ENCODE assay signal across 1 cellular context in genomic region chr10:15808204-15808797, GRCh38.
TF ChIP-seq lines count a peak whose summit lies in the region.

No MANE protein-coding gene starts in this region.

TF ChIP-seq in HEK293, 187 proteins besides CTCF, POLR2A, EP300 and RAD21 (continued from another document and continues in another):
- TF ChIP-seq ZBTB10 (tag by site-specific recombination; IDR thresholded peaks at IDR 0.05) (no peak), SCRT1 (tag by site-specific recombination; IDR thresholded peaks at IDR 0.05; ENCODE audit: borderline replicate concordance) (peak; percentile 21; the same call in 1 of the 2 replicates), MYNN (tag by site-specific recombination; IDR thresholded peaks at IDR 0.05; ENCODE audit: borderline replicate concordance) (no peak), OVOL3 (tag by site-specific recombination; IDR thresholded peaks at IDR 0.05) (peak; percentile 92), BCL11A (tag by site-specific recombination; IDR thresholded peaks at IDR 0.05; ENCODE audit: low read depth) (peak; percentile 77), ZNF785 (tag by site-specific recombination; IDR thresholded peaks at IDR 0.05) (no peak), ZNF335 (tag by site-specific recombination; conservative IDR thresholded peaks at IDR 0.05) (0 out of 2 replicates have a peak, but pooled peaks have one; percentile 19), ZNF132 (tag by site-specific recombination; IDR thresholded peaks at IDR 0.05; ENCODE audit: borderline replicate concordance) (no peak), OSR2 (tag by site-specific recombination; IDR thresholded peaks at IDR 0.05) (peak; percentile 92), ZNF175 (tag by site-specific recombination; IDR thresholded peaks at IDR 0.05) (no peak), ZNF664 (tag by site-specific recombination; IDR thresholded peaks at IDR 0.05) (no peak), ZEB2 (tag by site-specific recombination; IDR thresholded peaks at IDR 0.05) (0 out of 2 replicates have a peak, but pooled peaks have one; percentile 34), ZNF660 (tag by site-specific recombination; IDR thresholded peaks at IDR 0.05) (no peak), ZSCAN5A (tag by site-specific recombination; IDR thresholded peaks at IDR 0.05) (no peak), ZNF561 (tag by site-specific recombination; IDR thresholded peaks at IDR 0.05; ENCODE audit: borderline replicate concordance) (peak; percentile 56; the same call in 1 of the 2 replicates), HIC1 (tag by site-specific recombination; IDR thresholded peaks at IDR 0.05) (no peak), ZNF76 (tag by site-specific recombination; IDR thresholded peaks at IDR 0.05; ENCODE audit: borderline replicate concordance, low read depth) (no peak), ZNF624 (tag by site-specific recombination; IDR thresholded peaks at IDR 0.05) (no peak), SCRT2 (tag by site-specific recombination; IDR thresholded peaks at IDR 0.05) (0 out of 2 replicates have a peak, but pooled peaks have one; percentile 19), IKZF3 (tag by site-specific recombination; IDR thresholded peaks at IDR 0.05) (peak; percentile 76), KLF8 (tag by site-specific recombination; IDR thresholded peaks at IDR 0.05) (peak; percentile 39), HOXA7 (CRISPR knock-in tag; IDR thresholded peaks at IDR 0.05; ENCODE audit: borderline replicate concordance) (no peak), ZNF148 (tag by site-specific recombination; IDR thresholded peaks at IDR 0.05; ENCODE audit: borderline replicate concordance) (no peak), ZFP37 (tag by site-specific recombination; IDR thresholded peaks at IDR 0.05) (no peak), SP7 (tag by site-specific recombination; IDR thresholded peaks at IDR 0.05) (peak; percentile 78), ZNF571 (tag by site-specific recombination; IDR thresholded peaks at IDR 0.05) (no peak), ZNF10 (tag by site-specific recombination; IDR thresholded peaks at IDR 0.05) (no peak), PBX3 (CRISPR knock-in tag; IDR thresholded peaks at IDR 0.05) (no peak), ZNF157 (tag by site-specific recombination; IDR thresholded peaks at IDR 0.05) (no peak), PATZ1 (tag by site-specific recombination; IDR thresholded peaks at IDR 0.05) (0 out of 2 replicates have a peak, but pooled peaks have one; percentile 8), BCL11B (tag by site-specific recombination; IDR thresholded peaks at IDR 0.05; ENCODE audit: low read depth) (no peak; the same call in 1 of the 2 replicates), ZBTB21 (tag by site-specific recombination; IDR thresholded peaks at IDR 0.05) (no peak), ZNF600 (tag by site-specific recombination; IDR thresholded peaks at IDR 0.05) (0 out of 2 replicates have a peak, but pooled peaks have one; percentile 9), ZNF830 (tag by site-specific recombination; IDR thresholded peaks at IDR 0.05; ENCODE audit: low read depth) (no peak), TCF7L2 (IDR thresholded peaks at IDR 0.05; ENCODE audit: borderline replicate concordance, low read depth, low read length) (peak; percentile 66; the same call in 1 of the 2 replicates), ZNF580 (tag by site-specific recombination; IDR thresholded peaks at IDR 0.05) (peak; percentile 57; the same call in 1 of the 2 replicates), KLF1 (tag by site-specific recombination; IDR thresholded peaks at IDR 0.05) (no peak), SP2 (tag by site-specific recombination; IDR thresholded peaks at IDR 0.05) (no peak), ZNF529 (tag by site-specific recombination; IDR thresholded peaks at IDR 0.05; ENCODE audit: insufficient replicate concordance) (no peak), ZBTB17 (tag by site-specific recombination; IDR thresholded peaks at IDR 0.05) (peak; percentile 53; the same call in 1 of the 2 replicates), ZSCAN30 (tag by site-specific recombination; IDR thresholded peaks at IDR 0.05) (peak; percentile 49; the same call in 1 of the 2 replicates), ZNF423 (tag by site-specific recombination; IDR thresholded peaks at IDR 0.05) (no peak), ZNF112 (tag by site-specific recombination; IDR thresholded peaks at IDR 0.05) (no peak), ZNF266 (tag by site-specific recombination; IDR thresholded peaks at IDR 0.05; ENCODE audit: low read depth) (no peak), ZNF610 (tag by site-specific recombination; IDR thresholded peaks at IDR 0.05; ENCODE audit: borderline replicate concordance) (no peak), ZNF138 (tag by site-specific recombination; IDR thresholded peaks at IDR 0.05; ENCODE audit: borderline replicate concordance) (no peak), ZSCAN23 (tag by site-specific recombination; IDR thresholded peaks at IDR 0.05) (no peak), ZNF510 (tag by site-specific recombination; IDR thresholded peaks at IDR 0.05; ENCODE audit: insufficient replicate concordance) (no peak), ZNF223 (tag by site-specific recombination; IDR thresholded peaks at IDR 0.05) (no peak), ZNF133 (tag by site-specific recombination; IDR thresholded peaks at IDR 0.05) (no peak), ZNF626 (tag by site-specific recombination; IDR thresholded peaks at IDR 0.05) (no peak), ZXDB (tag by site-specific recombination; IDR thresholded peaks at IDR 0.05) (peak; percentile 86), PRDM6 (tag by site-specific recombination; IDR thresholded peaks at IDR 0.05) (peak; percentile 100), ZFP41 (tag by site-specific recombination; IDR thresholded peaks at IDR 0.05; ENCODE audit: borderline replicate concordance) (no peak), KLF9 (tag by site-specific recombination; IDR thresholded peaks at IDR 0.05; ENCODE audit: low read depth) (no peak), ZBTB8A (tag by site-specific recombination; IDR thresholded peaks at IDR 0.05) (0 out of 2 replicates have a peak, but pooled peaks have one; percentile 26), ZNF26 (tag by site-specific recombination; IDR thresholded peaks at IDR 0.05) (no peak)
